ENCODE assay signal across 1 cellular context in the genomic region with DNA sequence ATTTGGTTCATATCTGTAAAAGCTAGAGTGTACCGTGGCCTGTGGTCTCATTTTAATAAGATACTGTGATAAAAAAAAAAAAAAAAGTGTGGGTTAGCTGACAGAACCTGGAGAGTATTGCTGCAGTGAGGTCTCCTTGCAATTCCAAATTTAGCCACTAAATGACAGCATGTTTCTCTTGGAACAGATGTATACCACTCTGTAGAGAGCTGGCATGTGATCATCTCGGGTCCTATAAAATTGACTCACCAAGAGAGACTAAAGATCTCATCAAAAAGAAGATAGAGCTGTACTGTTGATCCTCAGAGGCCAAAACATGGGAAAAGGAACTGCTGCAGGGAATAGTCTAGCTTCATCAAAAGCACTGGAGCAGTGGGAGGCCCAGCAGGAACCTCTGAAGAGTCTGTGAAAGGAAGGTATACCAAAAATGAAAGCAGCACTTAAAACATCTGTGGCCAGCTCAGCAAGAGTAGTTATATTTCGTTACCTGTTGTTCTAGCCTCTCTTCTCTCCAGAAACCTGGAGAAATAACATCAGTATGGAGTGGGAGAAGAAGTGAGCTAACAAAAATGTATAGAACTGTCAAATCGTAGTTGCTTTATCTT.
TF ChIP-seq lines count a peak whose summit lies in the region.

No MANE protein-coding gene starts in this region.

TF ChIP-seq in GM23338, 12 proteins besides CTCF, POLR2A, EP300 and RAD21 (continued from another document):
- TF ChIP-seq, protein P1, sequence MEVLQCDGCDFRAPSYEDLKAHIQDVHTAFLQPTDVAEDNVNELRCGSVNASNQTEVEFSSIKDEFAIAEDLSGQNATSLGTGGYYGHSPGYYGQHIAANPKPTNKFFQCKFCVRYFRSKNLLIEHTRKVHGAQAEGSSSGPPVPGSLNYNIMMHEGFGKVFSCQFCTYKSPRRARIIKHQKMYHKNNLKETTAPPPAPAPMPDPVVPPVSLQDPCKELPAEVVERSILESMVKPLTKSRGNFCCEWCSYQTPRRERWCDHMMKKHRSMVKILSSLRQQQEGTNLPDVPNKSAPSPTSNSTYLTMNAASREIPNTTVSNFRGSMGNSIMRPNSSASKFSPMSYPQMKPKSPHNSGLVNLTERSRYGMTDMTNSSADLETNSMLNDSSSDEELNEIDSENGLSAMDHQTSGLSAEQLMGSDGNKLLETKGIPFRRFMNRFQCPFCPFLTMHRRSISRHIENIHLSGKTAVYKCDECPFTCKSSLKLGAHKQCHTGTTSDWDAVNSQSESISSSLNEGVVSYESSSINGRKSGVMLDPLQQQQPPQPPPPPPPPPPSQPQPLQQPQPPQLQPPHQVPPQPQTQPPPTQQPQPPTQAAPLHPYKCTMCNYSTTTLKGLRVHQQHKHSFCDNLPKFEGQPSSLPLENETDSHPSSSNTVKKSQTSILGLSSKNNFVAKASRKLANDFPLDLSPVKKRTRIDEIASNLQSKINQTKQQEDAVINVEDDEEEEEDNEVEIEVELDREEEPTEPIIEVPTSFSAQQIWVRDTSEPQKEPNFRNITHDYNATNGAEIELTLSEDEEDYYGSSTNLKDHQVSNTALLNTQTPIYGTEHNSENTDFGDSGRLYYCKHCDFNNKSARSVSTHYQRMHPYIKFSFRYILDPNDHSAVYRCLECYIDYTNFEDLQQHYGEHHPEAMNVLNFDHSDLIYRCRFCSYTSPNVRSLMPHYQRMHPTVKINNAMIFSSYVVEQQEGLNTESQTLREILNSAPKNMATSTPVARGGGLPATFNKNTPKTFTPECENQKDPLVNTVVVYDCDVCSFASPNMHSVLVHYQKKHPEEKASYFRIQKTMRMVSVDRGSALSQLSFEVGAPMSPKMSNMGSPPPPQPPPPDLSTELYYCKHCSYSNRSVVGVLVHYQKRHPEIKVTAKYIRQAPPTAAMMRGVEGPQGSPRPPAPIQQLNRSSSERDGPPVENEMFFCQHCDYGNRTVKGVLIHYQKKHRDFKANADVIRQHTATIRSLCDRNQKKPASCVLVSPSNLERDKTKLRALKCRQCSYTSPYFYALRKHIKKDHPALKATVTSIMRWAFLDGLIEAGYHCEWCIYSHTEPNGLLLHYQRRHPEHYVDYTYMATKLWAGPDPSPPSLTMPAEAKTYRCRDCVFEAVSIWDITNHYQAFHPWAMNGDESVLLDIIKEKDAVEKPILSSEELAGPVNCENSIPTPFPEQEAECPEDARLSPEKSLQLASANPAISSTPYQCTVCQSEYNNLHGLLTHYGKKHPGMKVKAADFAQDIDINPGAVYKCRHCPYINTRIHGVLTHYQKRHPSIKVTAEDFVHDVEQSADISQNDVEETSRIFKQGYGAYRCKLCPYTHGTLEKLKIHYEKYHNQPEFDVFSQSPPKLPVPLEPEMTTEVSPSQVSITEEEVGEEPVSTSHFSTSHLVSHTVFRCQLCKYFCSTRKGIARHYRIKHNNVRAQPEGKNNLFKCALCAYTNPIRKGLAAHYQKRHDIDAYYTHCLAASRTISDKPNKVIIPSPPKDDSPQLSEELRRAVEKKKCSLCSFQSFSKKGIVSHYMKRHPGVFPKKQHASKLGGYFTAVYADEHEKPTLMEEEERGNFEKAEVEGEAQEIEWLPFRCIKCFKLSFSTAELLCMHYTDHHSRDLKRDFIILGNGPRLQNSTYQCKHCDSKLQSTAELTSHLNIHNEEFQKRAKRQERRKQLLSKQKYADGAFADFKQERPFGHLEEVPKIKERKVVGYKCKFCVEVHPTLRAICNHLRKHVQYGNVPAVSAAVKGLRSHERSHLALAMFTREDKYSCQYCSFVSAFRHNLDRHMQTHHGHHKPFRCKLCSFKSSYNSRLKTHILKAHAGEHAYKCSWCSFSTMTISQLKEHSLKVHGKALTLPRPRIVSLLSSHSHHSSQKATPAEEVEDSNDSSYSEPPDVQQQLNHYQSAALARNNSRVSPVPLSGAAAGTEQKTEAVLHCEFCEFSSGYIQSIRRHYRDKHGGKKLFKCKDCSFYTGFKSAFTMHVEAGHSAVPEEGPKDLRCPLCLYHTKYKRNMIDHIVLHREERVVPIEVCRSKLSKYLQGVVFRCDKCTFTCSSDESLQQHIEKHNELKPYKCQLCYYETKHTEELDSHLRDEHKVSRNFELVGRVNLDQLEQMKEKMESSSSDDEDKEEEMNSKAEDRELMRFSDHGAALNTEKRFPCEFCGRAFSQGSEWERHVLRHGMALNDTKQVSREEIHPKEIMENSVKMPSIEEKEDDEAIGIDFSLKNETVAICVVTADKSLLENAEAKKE (CRISPR knock-in tag; IDR thresholded peaks at IDR 0.05): peak; percentile 12; the same call in 1 of the 2 replicates
- TF ChIP-seq NANOG (IDR thresholded peaks at IDR 0.05; ENCODE audit: borderline replicate concordance) (no peak), CREB1 (CRISPR knock-in tag; IDR thresholded peaks at IDR 0.05; ENCODE audit: low read depth) (no peak)
